In genomic region chr9:18710089-18710488, GRCh38 we compare ENCODE assay signal across 13 cellular contexts.
"Had no signal": no experiment of that assay in that cellular context is flagged by ENCODE, and none has a peak within 500 bp of the region (broad histone marks: within the 10 kb centered on the region; RNA-seq: fewer than 3 reads in every experiment).

No MANE protein-coding gene starts in this region.

- H3K36me3 ChIP-seq: cardiac muscle cell, tibial nerve had no signal

- H3K9me3 ChIP-seq: tibial nerve had no signal

- H3K27ac ChIP-seq: cardiac muscle cell, tibial nerve had no signal

- ATAC-seq: naive thymus-derived CD4-positive, alpha-beta T cell; stimulated activated effector memory CD8-positive, alpha-beta T cell treated with anti-CD3 and anti-CD28 coated beads, Interleukin-12 subunit alpha, Interleukin-12 subunit beta, amount 100 ng/mL, for 72 hours had no signal

- H3K4me3 Mint-ChIP-seq: activated B cell treated with CpG ODN at 0.5 μM for 24 hours; activated naive CD4-positive, alpha-beta T cell treated with anti-CD3 and anti-CD28 coated beads, Interleukin-2, amount 50 U/mL, for 24 hours; naive thymus-derived CD4-positive, alpha-beta T cell; stimulated activated effector memory CD8-positive, alpha-beta T cell treated with anti-CD3 and anti-CD28 coated beads, Interleukin-12 subunit alpha, Interleukin-12 subunit beta, amount 100 ng/mL, for 72 hours; T-helper 1 cell treated with Interleukin-12 subunit alpha and Interleukin-12 subunit beta and Interleukin-4 antibody, amounts not matched to agents 30 μg/mL and 1 μg/mL, for 36 hours had no signal

- H3K27ac Mint-ChIP-seq: activated B cell treated with CpG ODN at 0.5 μM for 24 hours; activated naive CD4-positive, alpha-beta T cell treated with anti-CD3 and anti-CD28 coated beads, Interleukin-2, amount 50 U/mL, for 24 hours; activated T-helper 2 cell treated with anti-CD3 and anti-CD28 coated beads, Interferon-gamma antibody, Interleukin-2, Interleukin-4, amounts not matched to agents 10 μg/mL and 5 μg/mL and 100 μg/mL, durations not matched to agents 14 hours and 24 hours and 36 hours; naive thymus-derived CD4-positive, alpha-beta T cell; stimulated activated effector memory CD8-positive, alpha-beta T cell treated with anti-CD3 and anti-CD28 coated beads, Interleukin-12 subunit alpha, Interleukin-12 subunit beta, amount 100 ng/mL, for 72 hours; T-helper 1 cell treated with Interleukin-12 subunit alpha and Interleukin-12 subunit beta and Interleukin-4 antibody, amounts not matched to agents 30 μg/mL and 1 μg/mL, for 36 hours had no signal

- H3K4me1 Mint-ChIP-seq: activated B cell treated with CpG ODN at 0.5 μM for 24 hours; activated naive CD4-positive, alpha-beta T cell treated with anti-CD3 and anti-CD28 coated beads, Interleukin-2, amount 50 U/mL, for 24 hours; naive thymus-derived CD4-positive, alpha-beta T cell; stimulated activated effector memory CD8-positive, alpha-beta T cell treated with anti-CD3 and anti-CD28 coated beads, Interleukin-12 subunit alpha, Interleukin-12 subunit beta, amount 100 ng/mL, for 72 hours had no signal

- H3K4me3 ChIP-seq: cardiac muscle cell, smooth muscle cell, tibial nerve had no signal

- H3K4me2 ChIP-seq: smooth muscle cell had no signal

- H3K27me3 ChIP-seq: cardiac muscle cell, tibial nerve had no signal

- DNase-seq: activated B cell treated with CpG ODN at 0.5 μM for 24 hours; activated CD4-positive, alpha-beta T cell treated with anti-CD3 and anti-CD28 coated beads, Interleukin-2, amount 50 U/mL, for 1 hour; amygdala; glutamatergic neuron; naive thymus-derived CD4-positive, alpha-beta T cell; posterior cingulate gyrus had no signal

- H3K9me3 Mint-ChIP-seq: activated B cell treated with CpG ODN at 0.5 μM for 24 hours; activated naive CD4-positive, alpha-beta T cell treated with anti-CD3 and anti-CD28 coated beads, Interleukin-2, amount 50 U/mL, for 24 hours; activated T-helper 2 cell treated with anti-CD3 and anti-CD28 coated beads, Interferon-gamma antibody, Interleukin-2, Interleukin-4, amounts not matched to agents 10 μg/mL and 5 μg/mL and 100 μg/mL, durations not matched to agents 14 hours and 24 hours and 36 hours; stimulated activated effector memory CD8-positive, alpha-beta T cell treated with anti-CD3 and anti-CD28 coated beads, Interleukin-12 subunit alpha, Interleukin-12 subunit beta, amount 100 ng/mL, for 72 hours; T-helper 1 cell treated with Interleukin-12 subunit alpha and Interleukin-12 subunit beta and Interleukin-4 antibody, amounts not matched to agents 30 μg/mL and 1 μg/mL, for 36 hours had no signal

- H3K27me3 Mint-ChIP-seq: activated B cell treated with CpG ODN at 0.5 μM for 24 hours had no signal
